Comparison of ENCODE assay signal across 18 cellular contexts in genomic region chr12:22246438-22246837, GRCh38.
DNase-seq lines count a peak whose midpoint lies in the region; ATAC-seq and TF ChIP-seq lines count a peak whose summit lies in the region.
"Had no signal": no experiment of that assay in that cellular context is flagged by ENCODE, and none has a peak within 500 bp of the region (broad histone marks: within the 10 kb centered on the region; RNA-seq: fewer than 3 reads in every experiment).

No MANE protein-coding gene starts in this region.

- H3K27me3 ChIP-seq in cardiac muscle cell (no peaks in the 10 kb centered on the region), heart right ventricle (no peaks in the 10 kb centered on the region), H7 (ENCODE audit: control insufficient read depth, insufficient read depth, low read length) (no peaks in the 10 kb centered on the region)

- DNase-seq in cardiac muscle cell (ENCODE audit: low read depth in 1 of 2, low spot score in 1 of 2) = no peak
- DNase-seq in heart right ventricle = no peak
- DNase-seq in left lobe of liver (ENCODE audit: low spot score) = no peak
- no peak for DNase-seq in neural crest cell (ENCODE audit: low read depth, low spot score)
- no peak for DNase-seq in stimulated activated naive CD4-positive, alpha-beta T cell treated with Interleukin-2 at 50 U/mL for 16 hours (lab: John Stamatoyannopoulos, UW)
- DNase-seq in NCI-H2107 treated with DMSO at 0.1 percent for 48 hours (lab: John Stamatoyannopoulos, UW; ENCODE audit: unreplicated experiment) = no peak
- DNase-seq in H7 = no peak
- DNase-seq: Calu3; CD8-positive, alpha-beta T cell; DMS79 treated with DMSO at 0.1 percent for 48 hours; GF-D8; GOT3; H9; IMR-90 had no signal

- H3K4me1 ChIP-seq in cardiac muscle cell (ENCODE audit: low read depth) = peaks cover 33% of the 10 kb centered on the region
- H3K4me1 ChIP-seq in heart right ventricle = no peaks in the 10 kb centered on the region

- peaks cover 52% of the 10 kb centered on the region for H3K4me1 Mint-ChIP-seq in neural crest cell
- H3K4me1 Mint-ChIP-seq: B cell had no signal

- H3K4me3 ChIP-seq in cardiac muscle cell = no peak overlapping the region
- H3K4me3 ChIP-seq in heart right ventricle = no peak overlapping the region
- no peak overlapping the region for H3K4me3 ChIP-seq in H7 (ENCODE audit: insufficient read depth, low read depth, low read length)
- H3K4me3 ChIP-seq: BLaER1 treated with 17β-estradiol and CSF1 and Interleukin-3, amounts not matched to agents 10 nM and 100 nM had no signal

- 82 to 88% methylated on average over 7 of the region's 7 CpGs for WGBS in heart right ventricle, 2 donors

- peak overlapping the region; percentile 77 for H3K27ac ChIP-seq in cardiac muscle cell
- H3K27ac ChIP-seq in heart right ventricle = no peak overlapping the region
- H3K27ac ChIP-seq: 22Rv1; BLaER1 treated with 17β-estradiol and CSF1 and Interleukin-3, amounts not matched to agents 10 nM and 100 nM had no signal

- intact Hi-C loops in heart right ventricle (cut with DNase I) = no loop called here

- peak overlapping the region; percentile 71 for H3K4me3 Mint-ChIP-seq in neural crest cell
- H3K4me3 Mint-ChIP-seq: B cell; CD8-positive, alpha-beta T cell; H9 had no signal

- H3K9me3 ChIP-seq in cardiac muscle cell (ENCODE audit: low read depth) (no peaks in the 10 kb centered on the region), heart right ventricle (peaks cover 0 to 4% (median 0%) of the 10 kb centered on the region in 11 donors)

- peak overlapping the region; percentile 89 for H3K27ac Mint-ChIP-seq in neural crest cell (ENCODE audit: unreplicated experiment)
- H3K27ac Mint-ChIP-seq: B cell; CD8-positive, alpha-beta T cell had no signal

- ATAC-seq in heart right ventricle (no peak), left lobe of liver (peak; percentile 23), HG03280 (IDR thresholded peaks at IDR 0.05; ENCODE audit: unreplicated experiment) (no peak)
- ATAC-seq: CD8-positive, alpha-beta T cell had no signal

- TF ChIP-seq CTCF in cardiac muscle cell (IDR thresholded peaks at IDR 0.05; ENCODE audit: low read depth, low read length) (no peak), heart right ventricle (IDR thresholded peaks at IDR 0.05) (no peak), neural crest cell (conservative IDR thresholded peaks at IDR 0.05) (no peak)

- peaks cover 26% of the 10 kb centered on the region for H3K36me3 Mint-ChIP-seq in neural crest cell (ENCODE audit: low read depth)

- H3K36me3 ChIP-seq in cardiac muscle cell (no peaks in the 10 kb centered on the region), heart right ventricle (no peaks in the 10 kb centered on the region), H7 (replicated peaks; ENCODE audit: control insufficient read depth, insufficient read depth, low read length) (no peaks in the 10 kb centered on the region)
- H3K36me3 ChIP-seq: BLaER1 treated with 17β-estradiol and CSF1 and Interleukin-3, amounts not matched to agents 10 nM and 100 nM had no signal

- H3K9me3 Mint-ChIP-seq in neural crest cell = no peaks in the 10 kb centered on the region
- H3K9me3 Mint-ChIP-seq: CD8-positive, alpha-beta T cell; H9 had no signal

- no peaks in the 10 kb centered on the region for H3K27me3 Mint-ChIP-seq in neural crest cell (ENCODE audit: low read depth)
